Comparison of ENCODE assay signal across 12 cellular contexts in genomic region chr9:86749530-86750275, GRCh38.
A peak's percentile ranks its signal among the peaks of the same experiment; 100 is the strongest.
DNase-seq lines count a peak whose midpoint lies in the region; ATAC-seq and TF ChIP-seq lines count a peak whose summit lies in the region.
"Had no signal": no experiment of that assay in that cellular context is flagged by ENCODE, and none has a peak within 500 bp of the region (broad histone marks: within the 10 kb centered on the region; RNA-seq: fewer than 3 reads in every experiment).

No MANE protein-coding gene starts in this region.

- H3K9me3 Mint-ChIP-seq in stimulated activated memory B cell treated with anti-CD40 and anti-IgM and Interleukin-4, amounts not matched to agents 10 μg/mL and 1 μg/mL and 100 μg/mL, for 72 hours, result no peaks in the 10 kb centered on the region
- H3K9me3 Mint-ChIP-seq in type B pancreatic cell, result no peaks in the 10 kb centered on the region

- DNase-seq in AG08396 (ENCODE audit: low spot score), result peak; percentile 36
- DNase-seq in NCI-H226, result peak; percentile 63
- DNase-seq in dedifferentiated amniotic fluid mesenchymal stem cell (ENCODE audit: extremely low spot score), result peak; percentile 87
- DNase-seq in kidney glomerular epithelial cell (lab: John Stamatoyannopoulos, UW), result peak; percentile 52
- no peak for DNase-seq in type B pancreatic cell (ENCODE audit: extremely low spot score, unreplicated experiment)
- DNase-seq: activated CD8-positive, alpha-beta memory T cell treated with anti-CD3 and anti-CD28 coated beads for 24 hours; mesendoderm; NCI-H2029 treated with DMSO at 0.1 percent for 48 hours; occipital lobe had no signal

- no peak overlapping the region for H3K27ac Mint-ChIP-seq in stimulated activated memory B cell treated with anti-CD40 and anti-IgM and Interleukin-4, amounts not matched to agents 10 μg/mL and 1 μg/mL and 100 μg/mL, for 72 hours
- no peak overlapping the region for H3K27ac Mint-ChIP-seq in type B pancreatic cell

- TF ChIP-seq CTCF in type B pancreatic cell (conservative IDR thresholded peaks at IDR 0.05), result no peak

- no peaks in the 10 kb centered on the region for H3K36me3 Mint-ChIP-seq in stimulated activated memory B cell treated with anti-CD40 and anti-IgM and Interleukin-4, amounts not matched to agents 10 μg/mL and 1 μg/mL and 100 μg/mL, for 72 hours
- no peaks in the 10 kb centered on the region for H3K36me3 Mint-ChIP-seq in type B pancreatic cell

- H3K4me1 Mint-ChIP-seq in stimulated activated memory B cell treated with anti-CD40 and anti-IgM and Interleukin-4, amounts not matched to agents 10 μg/mL and 1 μg/mL and 100 μg/mL, for 72 hours, result no peaks in the 10 kb centered on the region
- H3K4me1 Mint-ChIP-seq in type B pancreatic cell (ENCODE audit: unreplicated experiment), result peaks cover 21% of the 10 kb centered on the region

- no peaks in the 10 kb centered on the region for H3K27me3 Mint-ChIP-seq in stimulated activated memory B cell treated with anti-CD40 and anti-IgM and Interleukin-4, amounts not matched to agents 10 μg/mL and 1 μg/mL and 100 μg/mL, for 72 hours
- H3K27me3 Mint-ChIP-seq in type B pancreatic cell, result no peaks in the 10 kb centered on the region

- ATAC-seq in GM18858 (IDR thresholded peaks at IDR 0.05; ENCODE audit: unreplicated experiment), result no peak
- no peak for ATAC-seq in stimulated activated memory B cell treated with anti-CD40 and anti-IgM and Interleukin-4, amounts not matched to agents 10 μg/mL and 1 μg/mL and 100 μg/mL, for 72 hours
- ATAC-seq in HG03460 (IDR thresholded peaks at IDR 0.05; ENCODE audit: unreplicated experiment), result no peak

- H3K4me3 Mint-ChIP-seq in stimulated activated memory B cell treated with anti-CD40 and anti-IgM and Interleukin-4, amounts not matched to agents 10 μg/mL and 1 μg/mL and 100 μg/mL, for 72 hours, result no peak overlapping the region
- no peak overlapping the region for H3K4me3 Mint-ChIP-seq in type B pancreatic cell
